ENCODE assay signal across 11 cellular contexts in the genomic region with DNA sequence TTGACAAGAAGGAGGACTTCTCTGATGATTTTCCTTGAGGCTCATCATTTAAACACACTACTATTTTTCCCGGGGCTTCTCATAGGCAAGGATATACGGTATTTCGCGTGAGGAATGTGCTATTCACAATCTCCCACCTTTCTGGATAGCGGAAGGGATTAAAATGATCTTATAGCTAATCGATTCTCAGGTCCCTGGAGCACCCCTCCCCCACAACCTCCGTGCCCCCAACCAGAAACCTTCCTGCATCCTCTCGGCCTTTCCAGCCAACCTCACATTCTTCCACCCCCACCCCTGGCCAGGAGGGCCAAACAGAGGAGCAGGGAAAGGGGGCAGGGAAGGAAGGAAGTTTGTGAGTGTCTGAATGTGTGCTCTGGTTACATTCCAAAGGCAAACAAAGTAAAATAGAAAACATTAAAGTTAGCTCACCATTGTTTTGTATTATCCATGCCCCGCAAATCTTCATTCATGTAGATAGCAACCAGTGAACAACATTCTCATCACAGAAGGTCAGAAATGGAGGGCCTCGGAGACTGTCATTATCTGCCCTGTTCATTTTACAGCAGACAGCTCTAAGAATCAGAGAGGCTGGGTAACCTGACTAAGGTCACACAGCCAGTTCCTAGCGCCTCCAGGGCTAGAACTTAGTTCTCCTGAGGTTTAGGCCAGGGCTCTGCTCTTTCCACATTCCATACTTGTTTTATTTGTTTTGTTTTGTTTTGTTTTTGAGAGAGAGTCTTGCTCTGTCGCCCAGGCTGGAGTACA.
A peak's percentile ranks its signal among the peaks of the same experiment; 100 is the strongest.
DNase-seq lines count a peak whose midpoint lies in the region; ATAC-seq and TF ChIP-seq lines count a peak whose summit lies in the region.
"Had no signal": no experiment of that assay in that cellular context is flagged by ENCODE, and none has a peak within 500 bp of the region (broad histone marks: within the 10 kb centered on the region; RNA-seq: fewer than 3 reads in every experiment).

No MANE protein-coding gene starts in this region.

- DNase-seq in G401 (ENCODE audit: low spot score) (peak; percentile 58), NT2/D1 (ENCODE audit: low read depth, low spot score) (peak; percentile 98), ecto neural progenitor cell (ENCODE audit: low spot score) (peak; percentile 74), HPDE6-E6E7 (ENCODE audit: extremely low spot score) (no peak), esophagus muscularis mucosa (ENCODE audit: extremely low spot score) (no peak)
- DNase-seq: NCI-H69 had no signal

- no peaks in the 10 kb centered on the region for H3K27me3 ChIP-seq in NT2/D1 (ENCODE audit: insufficient read depth, insufficient read length)
- peaks cover 0 to 20% (median 0%) of the 10 kb centered on the region in 4 donors for H3K27me3 ChIP-seq in esophagus muscularis mucosa

- intact Hi-C loops in esophagus muscularis mucosa (cut with DNase I) = no loop called here

- TF ChIP-seq CTCF in nephron (IDR thresholded peaks at IDR 0.05; ENCODE audit: unreplicated experiment in 3 of 3) (no peak), esophagus muscularis mucosa (IDR thresholded peaks at IDR 0.05) (no peak)

- H3K4me3 ChIP-seq in NT2/D1 (ENCODE audit: insufficient read length, low read depth) = no peak overlapping the region
- H3K4me3 ChIP-seq in esophagus muscularis mucosa = no peak overlapping the region

- no peak overlapping the region for H3K9ac ChIP-seq in NT2/D1 (ENCODE audit: insufficient read length, low read depth)

- H3K4me1 ChIP-seq in NT2/D1 (ENCODE audit: insufficient read depth, insufficient read length) (peaks cover 35% of the 10 kb centered on the region), esophagus muscularis mucosa (peaks cover 5 to 18% (median 9%) of the 10 kb centered on the region in 4 donors)

- peaks cover 54% of the 10 kb centered on the region for H3K4me1 Mint-ChIP-seq in nephron

- H3K27ac ChIP-seq in esophagus muscularis mucosa (replicated peaks in 1 of 4) = no peak overlapping the region
- H3K27ac ChIP-seq: VCaP had no signal

- H3K9me3 Mint-ChIP-seq in nephron = peaks cover 5% of the 10 kb centered on the region
- H3K9me3 Mint-ChIP-seq: central memory CD8-positive, alpha-beta T cell had no signal

- in situ Hi-C loops in G401 (cut with HindIII; ENCODE audit: low sequenced_read_pairs) = no loop called here

- TF ChIP-seq POLR2A in esophagus muscularis mucosa (IDR thresholded peaks at IDR 0.05; ENCODE audit: low read depth) = no peak

- H3K27ac Mint-ChIP-seq in nephron = peak overlapping the region; percentile 90 to 97 (median 90)

- no peak for ATAC-seq in GM18861 (IDR thresholded peaks at IDR 0.05; ENCODE audit: unreplicated experiment)
- no peak for ATAC-seq in HG03175 (IDR thresholded peaks at IDR 0.05; ENCODE audit: unreplicated experiment)

- H3K27me3 Mint-ChIP-seq in nephron (ENCODE audit: low read depth) = peaks cover 12% of the 10 kb centered on the region
- H3K27me3 Mint-ChIP-seq: central memory CD8-positive, alpha-beta T cell had no signal

- TF ChIP-seq EP300 in esophagus muscularis mucosa (IDR thresholded peaks at IDR 0.05) = no peak

- no peaks in the 10 kb centered on the region for H3K36me3 Mint-ChIP-seq in nephron (ENCODE audit: low read depth)

- H3K4me3 Mint-ChIP-seq in nephron = peak overlapping the region; percentile 62 to 77 (median 69)
- H3K4me3 Mint-ChIP-seq: central memory CD8-positive, alpha-beta T cell had no signal

- H3K9me3 ChIP-seq in NT2/D1 (ENCODE audit: insufficient read depth, low read length) (no peaks in the 10 kb centered on the region), esophagus muscularis mucosa (peaks cover 0 to 9% (median 4%) of the 10 kb centered on the region in 4 donors)

- WGBS in esophagus muscularis mucosa = 50% methylated on average over 12 of the region's 12 CpGs

- H3K36me3 ChIP-seq in NT2/D1 (ENCODE audit: insufficient read depth, insufficient read length, low read length) (no peaks in the 10 kb centered on the region), esophagus muscularis mucosa (no peaks in the 10 kb centered on the region)

Comparison
In these comparisons a context has a peak if more than half of its experiments do, and no peak if none do; other contexts are left out.
1. DNase-seq: peak in G401 (single experiment), NT2/D1 (single experiment) and ecto neural progenitor cell (single experiment); none in HPDE6-E6E7 (single experiment) and esophagus muscularis mucosa (single experiment).